ENCODE assay signal across 18 cellular contexts in genomic region chr6:112038268-112038667, GRCh38. TPM values are rescaled to one million over a fixed set of nuclear protein-coding genes. Genes with fewer than 3 reads are reported as not detected.
DNase-seq lines count a peak whose midpoint lies in the region; ATAC-seq and TF ChIP-seq lines count a peak whose summit lies in the region.
"Had no signal": no experiment of that assay in that cellular context is flagged by ENCODE, and none has a peak within 500 bp of the region (broad histone marks: within the 10 kb centered on the region; RNA-seq: fewer than 3 reads in every experiment).

No MANE protein-coding gene starts in this region.

- H3K36me3 Mint-ChIP-seq in activated T-cell treated with anti-CD3 and anti-CD28 coated beads, Interleukin-2, amount 50 U/mL, for 24 hours (ENCODE audit: low read depth) = peaks cover 7% of the 10 kb centered on the region
- no peaks in the 10 kb centered on the region for H3K36me3 Mint-ChIP-seq in activated T-cell treated with anti-CD3 and anti-CD28 coated beads, Interleukin-2, amount 50 U/mL, for 4 hours (ENCODE audit: insufficient read depth)
- H3K36me3 Mint-ChIP-seq: type B pancreatic cell had no signal

- peak overlapping the region; percentile 18 for H3K27ac Mint-ChIP-seq in activated T-cell treated with anti-CD3 and anti-CD28 coated beads, Interleukin-2, amount 50 U/mL, for 24 hours
- H3K27ac Mint-ChIP-seq: activated B cell treated with CpG ODN at 0.5 μM for 24 hours, type B pancreatic cell had no signal

- intact Hi-C loops in tibial artery (cut with DNase I; ENCODE audit: low total_unique reads) = no loop called here

- no peak overlapping the region for H3K4me3 ChIP-seq in choroid plexus epithelial cell (ENCODE audit: low read depth, low read length)
- no peak overlapping the region for H3K4me3 ChIP-seq in muscle layer of duodenum (ENCODE audit: low read depth in 1 of 2, low read length in 2 of 2)
- H3K4me3 ChIP-seq in tibial artery = peak overlapping the region; percentile 1 to 4
- H3K4me3 ChIP-seq: mucosa of descending colon, SK-N-MC had no signal

- TF ChIP-seq CTCF in choroid plexus epithelial cell (conservative IDR thresholded peaks at IDR 0.05; ENCODE audit: low read depth, low read length) (no peak), tibial artery (IDR thresholded peaks at IDR 0.05) (no peak)

- no peaks in the 10 kb centered on the region for H3K27me3 Mint-ChIP-seq in activated T-cell treated with anti-CD3 and anti-CD28 coated beads, Interleukin-2, amount 50 U/mL, for 24 hours
- H3K27me3 Mint-ChIP-seq in activated T-cell treated with anti-CD3 and anti-CD28 coated beads, Interleukin-2, amount 50 U/mL, for 4 hours (ENCODE audit: low read depth) = no peaks in the 10 kb centered on the region

- H3K27ac ChIP-seq in muscle layer of duodenum (ENCODE audit: low read length) (peak overlapping the region; percentile 53), tibial artery (peak overlapping the region; percentile 81 to 86)
- H3K27ac ChIP-seq: epithelial cell of prostate, SK-N-MC had no signal

- H3K9me3 ChIP-seq in muscle layer of duodenum (ENCODE audit: control insufficient read depth in 1 of 2, low read length in 2 of 2) = no peaks in the 10 kb centered on the region
- H3K9me3 ChIP-seq in tibial artery = no peaks in the 10 kb centered on the region
- H3K9me3 ChIP-seq: mucosa of descending colon had no signal

- no peak for ATAC-seq in activated T-cell treated with anti-CD3 and anti-CD28 coated beads, Interleukin-2, amount 50 U/mL, for 4 hours
- ATAC-seq in HG03520 (IDR thresholded peaks at IDR 0.05; ENCODE audit: unreplicated experiment) = no peak
- ATAC-seq in GM18873 (IDR thresholded peaks at IDR 0.05; ENCODE audit: low FRiP score, unreplicated experiment) = no peak

- H3K9me3 Mint-ChIP-seq in activated T-cell treated with anti-CD3 and anti-CD28 coated beads, Interleukin-2, amount 50 U/mL, for 24 hours = no peaks in the 10 kb centered on the region
- H3K9me3 Mint-ChIP-seq in activated T-cell treated with anti-CD3 and anti-CD28 coated beads, Interleukin-2, amount 50 U/mL, for 4 hours = no peaks in the 10 kb centered on the region
- H3K9me3 Mint-ChIP-seq: activated B cell treated with CpG ODN at 0.5 μM for 24 hours, type B pancreatic cell had no signal

- H3K4me1 ChIP-seq in muscle layer of duodenum (ENCODE audit: control insufficient read depth in 1 of 2, insufficient read depth in 2 of 2, low read length in 2 of 2) (peaks cover 0 to 16% of the 10 kb centered on the region in 2 donors), tibial artery (peaks cover 4 to 61% (median 31%) of the 10 kb centered on the region in 4 donors)

- H3K27me3 ChIP-seq in muscle layer of duodenum (ENCODE audit: low read depth, low read length) = no peaks in the 10 kb centered on the region
- no peaks in the 10 kb centered on the region for H3K27me3 ChIP-seq in tibial artery

- no peak for DNase-seq in activated T-cell treated with anti-CD3 and anti-CD28 coated beads, Interleukin-2, amount 50 U/mL, for 24 hours
- no peak for DNase-seq in activated T-cell treated with anti-CD3 and anti-CD28 coated beads, Interleukin-2, amount 50 U/mL, for 4 hours
- DNase-seq in choroid plexus epithelial cell (ENCODE audit: low read depth) (peak; percentile 53), tibial artery (peak; percentile 65 to 84), T1000 (lab: John Stamatoyannopoulos, UW) (no peak)
- DNase-seq: activated B cell treated with CpG ODN at 0.5 μM for 24 hours; activated T-cell treated with anti-CD3 and anti-CD28 coated beads, Interleukin-2, amount 50 U/mL, for 1 hour; Kasumi-1; NCI-H187; NCI-H774 had no signal

- peaks cover 0 to 2% of the 10 kb centered on the region in 2 donors for H3K36me3 ChIP-seq in muscle layer of duodenum (ENCODE audit: control insufficient read depth in 1 of 2, insufficient read depth in 2 of 2, low read length in 2 of 2)
- H3K36me3 ChIP-seq in tibial artery = no peaks in the 10 kb centered on the region

- no peak overlapping the region for H3K4me3 Mint-ChIP-seq in activated T-cell treated with anti-CD3 and anti-CD28 coated beads, Interleukin-2, amount 50 U/mL, for 24 hours
- H3K4me3 Mint-ChIP-seq in activated T-cell treated with anti-CD3 and anti-CD28 coated beads, Interleukin-2, amount 50 U/mL, for 4 hours = no peak overlapping the region
- H3K4me3 Mint-ChIP-seq: activated B cell treated with CpG ODN at 0.5 μM for 24 hours, type B pancreatic cell had no signal

- H3K4me1 Mint-ChIP-seq in activated T-cell treated with anti-CD3 and anti-CD28 coated beads, Interleukin-2, amount 50 U/mL, for 24 hours (ENCODE audit: low read depth) = peaks cover 84% of the 10 kb centered on the region
- peaks cover 66% of the 10 kb centered on the region for H3K4me1 Mint-ChIP-seq in activated T-cell treated with anti-CD3 and anti-CD28 coated beads, Interleukin-2, amount 50 U/mL, for 4 hours (ENCODE audit: low read depth)

RNA-seq across cellular contexts. Expression of gene CCN6, which starts 15.6 kb away (rescaled TPM):
- total RNA-seq in activated T-cell treated with anti-CD3 and anti-CD28 coated beads, Interleukin-2, amount 50 U/mL, for 4 hours = under 1 TPM; 0.43 to 0.90 (median 0.58) TPM
- total RNA-seq: activated B cell treated with CpG ODN at 0.5 μM for 24 hours, bronchial epithelial cell, mucosa of descending colon had no signal

RNA-seq across cellular contexts. Expression of gene TUBE1, which starts 49.0 kb away (rescaled TPM):
- total RNA-seq in activated T-cell treated with anti-CD3 and anti-CD28 coated beads, Interleukin-2, amount 50 U/mL, for 4 hours = 10 to 100 TPM; 36.3 to 55.3 (median 42.6) TPM

RNA-seq across cellular contexts. Expression of gene FAM229B, which starts 49.1 kb away (rescaled TPM):
- 1 to 10 TPM; 2.8 to 3.8 (median 3.1) TPM for total RNA-seq in activated T-cell treated with anti-CD3 and anti-CD28 coated beads, Interleukin-2, amount 50 U/mL, for 4 hours

Comparison
In these comparisons a context has a peak if more than half of its experiments do, and no peak if none do; other contexts are left out.
1. DNase-seq: peak in choroid plexus epithelial cell (single experiment) and tibial artery (2 of 2); none in activated T-cell treated with anti-CD3 and anti-CD28 coated beads, Interleukin-2, amount 50 U/mL, for 24 hours (single experiment), activated T-cell treated with anti-CD3 and anti-CD28 coated beads, Interleukin-2, amount 50 U/mL, for 4 hours (single experiment) and T1000 (single experiment).
2. H3K4me3 ChIP-seq: peak in tibial artery (2 of 2); none in choroid plexus epithelial cell (single experiment) and muscle layer of duodenum (0 of 2).